In genomic region chr4:1503583-1504471, GRCh38 we compare ENCODE assay signal across 15 cellular contexts.
DNase-seq lines count a peak whose midpoint lies in the region; ATAC-seq, FAIRE-seq and TF ChIP-seq lines count a peak whose summit lies in the region.
"Had no signal": no experiment of that assay in that cellular context is flagged by ENCODE, and none has a peak within 500 bp of the region (broad histone marks: within the 10 kb centered on the region; RNA-seq: fewer than 3 reads in every experiment).

No MANE protein-coding gene starts in this region.

- H3K9me3 Mint-ChIP-seq in activated naive CD8-positive, alpha-beta T cell treated with anti-CD3 and anti-CD28 coated beads for 36 hours, result no peaks in the 10 kb centered on the region
- H3K9me3 Mint-ChIP-seq: naive B cell, T-cell had no signal

- intact Hi-C loops in left cardiac atrium (cut with DNase I), result no loop called here
- intact Hi-C loops in left ventricle myocardium inferior (cut with micrococcal nuclease), result no loop called here
- intact Hi-C loops in K562 (cut with micrococcal nuclease), result no loop called here
- intact Hi-C loops in uterus (cut with DNase I; ENCODE audit: low total_unique reads), result no loop called here

- no peaks in the 10 kb centered on the region for H3K9me3 ChIP-seq in left ventricle myocardium inferior (replicated peaks)
- H3K9me3 ChIP-seq in K562 (replicated peaks; ENCODE audit: control insufficient read depth, insufficient read depth, low read depth, low read length), result no peaks in the 10 kb centered on the region
- no peaks in the 10 kb centered on the region for H3K9me3 ChIP-seq in uterus
- H3K9me3 ChIP-seq: Caco-2 had no signal

- no peak overlapping the region for H3K27ac Mint-ChIP-seq in activated naive CD8-positive, alpha-beta T cell treated with anti-CD3 and anti-CD28 coated beads for 36 hours
- H3K27ac Mint-ChIP-seq: naive B cell, T-cell had no signal

- no peak for ATAC-seq in left cardiac atrium
- ATAC-seq in K562, result peak; percentile 83
- ATAC-seq: T-cell had no signal

- no peaks in the 10 kb centered on the region for H3K36me3 Mint-ChIP-seq in activated naive CD8-positive, alpha-beta T cell treated with anti-CD3 and anti-CD28 coated beads for 36 hours
- H3K36me3 Mint-ChIP-seq: naive B cell, T-cell had no signal

- TF ChIP-seq POLR2A in K562 (conservative IDR thresholded peaks at IDR 0.05) (no peak), uterus (IDR thresholded peaks at IDR 0.05) (no peak)

- FAIRE-seq in K562 (lab: Jason Lieb, UNC), result no peak

- TF ChIP-seq RAD21 in K562 (CRISPR knock-in tag; conservative IDR thresholded peaks at IDR 0.05 in 1 of 2, IDR thresholded peaks at IDR 0.05 in 1 of 2), result no peak

- H3K4me2 ChIP-seq in K562 (ENCODE audit: insufficient read depth, low read length), result no peak overlapping the region

- no peak overlapping the region for H2AFZ ChIP-seq in K562 (ENCODE audit: low read depth, low read length)

- H3K4me3 ChIP-seq in left ventricle myocardium inferior (no peak overlapping the region), K562 (no peak overlapping the region), uterus (no peak overlapping the region)
- H3K4me3 ChIP-seq: cardiac muscle cell had no signal

- in situ Hi-C loops in K562 (cut with MboI), result no loop called here

- peak; percentile 18 for DNase-seq in left cardiac atrium
- no peak for DNase-seq in left ventricle myocardium inferior
- DNase-seq in K562 (ENCODE audit: extremely low read depth in 1 of 4, low spot score in 3 of 4), result peak; percentile 14 to 78 (median 54)
- DNase-seq in mesenteric fat pad (ENCODE audit: low spot score), result peak; percentile 85
- DNase-seq in uterus, result peak; percentile 7 to 10
- DNase-seq in activated CD8-positive, alpha-beta memory T cell treated with anti-CD3 and anti-CD28 coated beads, Interleukin-2, amount 50 U/mL, for 48 hours, result no peak
- no peak for DNase-seq in stimulated activated naive CD4-positive, alpha-beta T cell treated with Interleukin-2 at 50 U/mL for 16 hours (lab: John Stamatoyannopoulos, UW)
- no peak for DNase-seq in activated naive CD8-positive, alpha-beta T cell treated with anti-CD3 and anti-CD28 coated beads for 36 hours
- DNase-seq: effector CD8-positive, alpha-beta T cell; KBM-7; naive B cell; NCI-H1092 treated with DMSO at 0.1 percent for 48 hours had no signal

- H4K20me1 ChIP-seq in K562 (replicated peaks; ENCODE audit: control insufficient read depth, insufficient read depth, low read length), result no peaks in the 10 kb centered on the region

- H3K9ac ChIP-seq in K562 (ENCODE audit: insufficient read depth in 1 of 2, low read depth in 2 of 2, low read length in 2 of 2), result no peak overlapping the region

- H3K4me1 ChIP-seq in left ventricle myocardium inferior (peaks cover 14% of the 10 kb centered on the region), K562 (replicated peaks in 1 of 2; ENCODE audit: control insufficient read depth in 2 of 2, insufficient read depth in 2 of 2, low read length in 2 of 2) (peaks cover 0 to 43% of the 10 kb centered on the region in 2 experiments; a peak in 2 of 5 replicates), uterus (no peaks in the 10 kb centered on the region)
- H3K4me1 ChIP-seq: Caco-2 had no signal

- CTCF ChIA-PET in K562 (lab: Yijun Ruan, JAX; ENCODE audit: low intra/inter-chr PET ratio), result no interaction called here

- WGBS in K562 (ENCODE audit: insufficient coverage, low coverage, missing lambda C conversion rate), result 40% methylated on average over 17 of the region's 37 CpGs

- POLR2A ChIA-PET in K562 (lab: Yijun Ruan, JAX), result no interaction called here

- H3K27ac ChIP-seq in left ventricle myocardium inferior (replicated peaks), result no peak overlapping the region
- no peak overlapping the region for H3K27ac ChIP-seq in K562 (ENCODE audit: extremely low read depth, low read depth, low read length)
- no peak overlapping the region for H3K27ac ChIP-seq in uterus
- H3K27ac ChIP-seq: cardiac muscle cell had no signal

- H3K79me2 ChIP-seq in K562 (ENCODE audit: control insufficient read depth, insufficient read depth, low read length), result no peaks in the 10 kb centered on the region

- H3K4me1 Mint-ChIP-seq in activated naive CD8-positive, alpha-beta T cell treated with anti-CD3 and anti-CD28 coated beads for 36 hours, result no peaks in the 10 kb centered on the region
- H3K4me1 Mint-ChIP-seq: naive B cell, T-cell had no signal

- TF ChIP-seq CTCF in left ventricle myocardium inferior (IDR thresholded peaks at IDR 0.05; ENCODE audit: borderline replicate concordance) (no peak), K562 (IDR thresholded peaks at IDR 0.05 in 2 of 3, conservative IDR thresholded peaks at IDR 0.05 in 1 of 3; ENCODE audit: insufficient read depth in 2 of 3, low read depth in 1 of 3, low read length in 3 of 3) (no peak), uterus (IDR thresholded peaks at IDR 0.05) (no peak)

- H3K27me3 Mint-ChIP-seq in activated naive CD8-positive, alpha-beta T cell treated with anti-CD3 and anti-CD28 coated beads for 36 hours, result peaks cover 10% of the 10 kb centered on the region

- no peaks in the 10 kb centered on the region for H3K9me1 ChIP-seq in K562 (ENCODE audit: control insufficient read depth, insufficient read depth, low read length)

- H3K36me3 ChIP-seq in left ventricle myocardium inferior (no peaks in the 10 kb centered on the region), K562 (ENCODE audit: control insufficient read depth, insufficient read depth, low read length) (no peaks in the 10 kb centered on the region), uterus (no peaks in the 10 kb centered on the region)
- H3K36me3 ChIP-seq: cardiac muscle cell had no signal

- H3K27me3 ChIP-seq in left ventricle myocardium inferior (ENCODE audit: low read depth), result peaks cover 94% of the 10 kb centered on the region
- peaks cover 0 to 49% of the 10 kb centered on the region in 2 experiments; a peak in 3 of 5 replicates for H3K27me3 ChIP-seq in K562 (ENCODE audit: control insufficient read depth in 2 of 2, insufficient read depth in 2 of 2, low read length in 2 of 2)
- H3K27me3 ChIP-seq in uterus, result no peaks in the 10 kb centered on the region

- no peak for TF ChIP-seq EP300 in K562 (IDR thresholded peaks at IDR 0.05; ENCODE audit: low read length)

- H3K4me3 Mint-ChIP-seq in activated naive CD8-positive, alpha-beta T cell treated with anti-CD3 and anti-CD28 coated beads for 36 hours, result no peak overlapping the region
- H3K4me3 Mint-ChIP-seq: naive B cell, T-cell had no signal

- BruUV-seq in K562 (replicated peaks; lab: Mats Ljungman, UMichigan), result no TSS peak

TF ChIP-seq in K562, 482 proteins besides CTCF, POLR2A, EP300 and RAD21 (continues in another document):
- TF ChIP-seq NR2C1 (IDR thresholded peaks at IDR 0.05), result peak; percentile 32; the same call in 1 of the 2 replicates
- peak; percentile 37; the same call in 1 of the 2 replicates for TF ChIP-seq NR2C1 (tag; IDR thresholded peaks at IDR 0.05)
- TF ChIP-seq GABPB1 (CRISPR knock-in tag; IDR thresholded peaks at IDR 0.05), result no peak
- TF ChIP-seq, protein P1, sequence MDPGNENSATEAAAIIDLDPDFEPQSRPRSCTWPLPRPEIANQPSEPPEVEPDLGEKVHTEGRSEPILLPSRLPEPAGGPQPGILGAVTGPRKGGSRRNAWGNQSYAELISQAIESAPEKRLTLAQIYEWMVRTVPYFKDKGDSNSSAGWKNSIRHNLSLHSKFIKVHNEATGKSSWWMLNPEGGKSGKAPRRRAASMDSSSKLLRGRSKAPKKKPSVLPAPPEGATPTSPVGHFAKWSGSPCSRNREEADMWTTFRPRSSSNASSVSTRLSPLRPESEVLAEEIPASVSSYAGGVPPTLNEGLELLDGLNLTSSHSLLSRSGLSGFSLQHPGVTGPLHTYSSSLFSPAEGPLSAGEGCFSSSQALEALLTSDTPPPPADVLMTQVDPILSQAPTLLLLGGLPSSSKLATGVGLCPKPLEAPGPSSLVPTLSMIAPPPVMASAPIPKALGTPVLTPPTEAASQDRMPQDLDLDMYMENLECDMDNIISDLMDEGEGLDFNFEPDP (CRISPR knock-in tag; IDR thresholded peaks at IDR 0.05), result no peak
- TF ChIP-seq EP400 (IDR thresholded peaks at IDR 0.05), result no peak
- peak; percentile 48; the same call in 1 of the 2 replicates for TF ChIP-seq RAD51 (IDR thresholded peaks at IDR 0.05; ENCODE audit: borderline replicate concordance, low read depth)
- TF ChIP-seq USF1 (CRISPR knock-in tag; IDR thresholded peaks at IDR 0.05), result peak; percentile 90
- TF ChIP-seq FOXA3 (CRISPR knock-in tag; conservative IDR thresholded peaks at IDR 0.05 in 1 of 2, IDR thresholded peaks at IDR 0.05 in 1 of 2), result no peak
- no peak for TF ChIP-seq RBM34 (IDR thresholded peaks at IDR 0.05; ENCODE audit: borderline replicate concordance, insufficient read depth, low read length)
- TF ChIP-seq ELF1 (tag; IDR thresholded peaks at IDR 0.05), result no peak
- peak; percentile 57 for TF ChIP-seq NFYB (IDR thresholded peaks at IDR 0.05; ENCODE audit: extremely low read depth, insufficient read length)

Comparison
In these comparisons a context has a peak if more than half of its experiments do, and no peak if none do; other contexts are left out.
1. DNase-seq: peak in left cardiac atrium (single experiment), K562 (4 of 4), mesenteric fat pad (single experiment) and uterus (2 of 2); none in left ventricle myocardium inferior (single experiment), activated CD8-positive, alpha-beta memory T cell treated with anti-CD3 and anti-CD28 coated beads, Interleukin-2, amount 50 U/mL, for 48 hours (single experiment), stimulated activated naive CD4-positive, alpha-beta T cell treated with Interleukin-2 at 50 U/mL for 16 hours (single experiment) and activated naive CD8-positive, alpha-beta T cell treated with anti-CD3 and anti-CD28 coated beads for 36 hours (single experiment).